8 cellular contexts compared by ENCODE assay signal in genomic region chr1:205484985-205485967, GRCh38. TPM values are rescaled to one million over a fixed set of nuclear protein-coding genes. Genes with fewer than 3 reads are reported as not detected.
A peak's percentile ranks its signal among the peaks of the same experiment; 100 is the strongest.
DNase-seq lines count a peak whose midpoint lies in the region; ATAC-seq and TF ChIP-seq lines count a peak whose summit lies in the region.

No MANE protein-coding gene starts in this region.

- peaks cover 0 to 30% (median 9%) of the 10 kb centered on the region in 3 donors for H3K27me3 ChIP-seq in psoas muscle (ENCODE audit: insufficient read depth in 3 of 3, low read length in 2 of 3)

- H3K4me3 ChIP-seq in psoas muscle: no peak overlapping the region

- H3K36me3 ChIP-seq in psoas muscle (ENCODE audit: insufficient read depth in 1 of 2, low read depth in 1 of 2): no peaks in the 10 kb centered on the region

- DNase-seq in AG08396 (ENCODE audit: low spot score) (peak; percentile 87), NCI-H1417 (lab: John Stamatoyannopoulos, UW) (peak; percentile 74 to 95 (median 91)), SKM-1 treated with dmso at 0.1 percent for 144 hours (lab: John Stamatoyannopoulos, UW; ENCODE audit: unreplicated experiment) (peak; percentile 55), Right ventricle myocardium superior (peak; percentile 68), psoas muscle (peak; percentile 39 to 65)
- DNase-seq in activated naive CD4-positive, alpha-beta T cell treated with anti-CD3 and anti-CD28 coated beads, Interleukin-2, amount 50 U/mL, for 16 hours: peak; percentile 60

- no peaks in the 10 kb centered on the region for H3K9me3 ChIP-seq in psoas muscle

- no peaks in the 10 kb centered on the region for H3K4me1 ChIP-seq in psoas muscle

- peak; percentile 98 for TF ChIP-seq CTCF in psoas muscle (IDR thresholded peaks at IDR 0.05)

- ATAC-seq in GM19351 (IDR thresholded peaks at IDR 0.05; ENCODE audit: unreplicated experiment) (peak; percentile 52), Right ventricle myocardium superior (ENCODE audit: poor library complexity) (peak; percentile 76), psoas muscle (peak; percentile 80 to 89 (median 86)), GM21447 (IDR thresholded peaks at IDR 0.05; ENCODE audit: unreplicated experiment) (no peak)

- WGBS in psoas muscle, 3 donors: 26 to 32% (median 31%) methylated on average over 12 to 13 of the region's 13 CpGs

- H3K27ac ChIP-seq in psoas muscle: no peak overlapping the region

- intact Hi-C loops in Right ventricle myocardium superior (cut with DNase I): loop anchor here (2.0 to 10.0 kb wide), 2 partner anchors 88 to 130 kb away; partner anchors contain the start of gene KLHDC8A
- intact Hi-C loops in psoas muscle (cut with DNase I): loop anchor here (1.0 to 5.0 kb wide), 3 partner anchors 88 to 128 kb away; partner anchors contain the start of gene KLHDC8A (in 1 of the 2)

RNA-seq across cellular contexts. Expression of gene CDK18, which starts 19.2 kb away (rescaled TPM):
- total RNA-seq in Right ventricle myocardium superior (172 TPM), psoas muscle (10 to 100 TPM in 1 of 4 donors, 1 to 10 TPM in 3; 3.9 to 11.9 (median 6.0) TPM)
- polyA plus RNA-seq in psoas muscle: 1 to 10 TPM; 1.5 to 2.1 (median 1.6) TPM

RNA-seq across cellular contexts. Expression of gene BLACAT1, which starts 29.4 kb away (rescaled TPM):
- not detected for total RNA-seq in Right ventricle myocardium superior
- not detected for total RNA-seq in psoas muscle
- polyA plus RNA-seq in psoas muscle: not detected

Comparison
In these comparisons a context has a peak if more than half of its experiments do, and no peak if none do; other contexts are left out.
1. RNA of gene CDK18, which starts 19.2 kb away (total RNA-seq): 172 TPM in Right ventricle myocardium superior (single experiment); 3.9 to 11.9 TPM in psoas muscle; every median in the first group is over 10 times any median in the second.
2. Peak in every context shown above with its lines, with median percentiles within 50 percentile points of each other: DNase-seq.